ENCODE assay signal across 1 cellular context in genomic region chr12:91663331-91663998, GRCh38.
TF ChIP-seq lines count a peak whose summit lies in the region.

No MANE protein-coding gene starts in this region.

TF ChIP-seq in K562, 482 proteins besides CTCF, POLR2A, EP300 and RAD21 (continued from another document):
- no peak for TF ChIP-seq JUN (IDR thresholded peaks at IDR 0.05; ENCODE audit: borderline replicate concordance, low read depth, low read length)
- no peak for TF ChIP-seq JUN (CRISPR knock-in tag; IDR thresholded peaks at IDR 0.05; ENCODE audit: borderline replicate concordance)
- TF ChIP-seq CGGBP1 (CRISPR knock-in tag; IDR thresholded peaks at IDR 0.05), result no peak
- TF ChIP-seq XRCC5 (IDR thresholded peaks at IDR 0.05; ENCODE audit: low read depth, low read length), result no peak
- no peak for TF ChIP-seq PBX2 (CRISPR knock-in tag; IDR thresholded peaks at IDR 0.05; ENCODE audit: low read depth)
- TF ChIP-seq PBX2 (tag; conservative IDR thresholded peaks at IDR 0.05; ENCODE audit: low read depth), result no peak
- no peak for TF ChIP-seq ZBTB11 (CRISPR knock-in tag; IDR thresholded peaks at IDR 0.05)
- no peak for TF ChIP-seq MCM3 (IDR thresholded peaks at IDR 0.05)
- no peak for TF ChIP-seq NCOA6 (IDR thresholded peaks at IDR 0.05)
- TF ChIP-seq ZNF212 (CRISPR knock-in tag; IDR thresholded peaks at IDR 0.05), result no peak
- TF ChIP-seq KLF6 (CRISPR knock-in tag; IDR thresholded peaks at IDR 0.05; ENCODE audit: borderline replicate concordance), result no peak
- no peak for TF ChIP-seq SAP30 (IDR thresholded peaks at IDR 0.05; ENCODE audit: borderline replicate concordance, insufficient read depth, low read depth, low read length, poor library complexity, severe bottlenecking)
- no peak for TF ChIP-seq SNAPC5 (CRISPR knock-in tag; IDR thresholded peaks at IDR 0.05)
- no peak for TF ChIP-seq ERF (CRISPR knock-in tag; IDR thresholded peaks at IDR 0.05)
- TF ChIP-seq U2AF1 (optimal IDR thresholded peaks at IDR 0.05; ENCODE audit: low read depth, low read length), result no peak
- TF ChIP-seq ELF4 (CRISPR knock-in tag; IDR thresholded peaks at IDR 0.05), result no peak
- TF ChIP-seq ZNF609 (CRISPR knock-in tag; IDR thresholded peaks at IDR 0.05; ENCODE audit: borderline replicate concordance), result no peak
- TF ChIP-seq ZNF175 (CRISPR knock-in tag; IDR thresholded peaks at IDR 0.05; ENCODE audit: low read depth), result no peak
- no peak for TF ChIP-seq RUNX1 (IDR thresholded peaks at IDR 0.05; ENCODE audit: low read depth)
- no peak for TF ChIP-seq PKNOX1 (IDR thresholded peaks at IDR 0.05)
